19 cellular contexts compared by ENCODE assay signal in the genomic region with DNA sequence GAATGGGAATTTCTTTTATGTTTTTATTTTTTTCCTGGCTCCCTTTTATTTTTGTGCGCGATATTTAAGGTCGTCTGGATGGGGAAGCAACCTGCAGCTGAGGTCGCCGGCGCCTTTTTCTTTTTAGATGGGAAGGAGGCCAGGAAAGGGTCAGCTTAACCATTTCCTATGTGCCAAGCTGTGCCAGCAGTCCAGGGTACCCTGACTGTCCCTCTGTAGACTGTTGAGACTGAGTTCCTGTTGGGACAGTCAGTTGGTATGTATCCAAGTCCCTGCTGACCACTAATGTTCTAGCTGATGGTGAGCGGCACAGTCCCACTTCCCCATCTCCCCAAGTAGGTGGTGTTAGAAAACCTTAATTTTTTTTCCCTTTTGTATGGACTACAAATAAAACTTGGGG. TPM values are rescaled to one million over a fixed set of nuclear protein-coding genes. Genes with fewer than 3 reads are reported as not detected.
DNase-seq lines count a peak whose midpoint lies in the region; ATAC-seq and TF ChIP-seq lines count a peak whose summit lies in the region.
"Had no signal": no experiment of that assay in that cellular context is flagged by ENCODE, and none has a peak within 500 bp of the region (broad histone marks: within the 10 kb centered on the region; RNA-seq: fewer than 3 reads in every experiment).

No MANE protein-coding gene starts in this region.

- POLR2A ChIA-PET in MCF 10A (lab: Yijun Ruan, JAX): interaction anchor here (1.1 to 21.3 kb wide), 3 partner anchors 8 to 10 kb away, joined by 4 to 420 read pairs (median 6); a partner anchor contains a TSS

- H3K4me3 Mint-ChIP-seq in MCF 10A (ENCODE audit: unreplicated experiment) (no peak overlapping the region), T-helper 17 cell (peak overlapping the region; percentile 12)
- no peak overlapping the region for H3K4me3 Mint-ChIP-seq in stimulated activated effector memory CD8-positive, alpha-beta T cell treated with anti-CD3 and anti-CD28 coated beads, Interleukin-12 subunit alpha, Interleukin-12 subunit beta, amount 100 ng/mL, for 72 hours
- H3K4me3 Mint-ChIP-seq: CD8-positive, alpha-beta T cell had no signal

- BruUV-seq in MCF 10A (replicated peaks; lab: Mats Ljungman, UMichigan): TSS peak; percentile 6

- H3K27ac ChIP-seq in breast epithelium: no peak overlapping the region
- H3K27ac ChIP-seq: BLaER1 treated with 17β-estradiol and CSF1 and Interleukin-3, amounts not matched to agents 10 nM and 100 nM; PC-9; RWPE1; SJCRH30 had no signal

- peaks cover 5% of the 10 kb centered on the region for H3K4me1 Mint-ChIP-seq in MCF 10A (ENCODE audit: insufficient read depth, unreplicated experiment)
- H3K4me1 Mint-ChIP-seq in T-helper 17 cell: peaks cover 55% of the 10 kb centered on the region
- H3K4me1 Mint-ChIP-seq in stimulated activated effector memory CD8-positive, alpha-beta T cell treated with anti-CD3 and anti-CD28 coated beads, Interleukin-12 subunit alpha, Interleukin-12 subunit beta, amount 100 ng/mL, for 72 hours: peaks cover 69% of the 10 kb centered on the region

- CTCF ChIA-PET in MCF 10A (lab: Yijun Ruan, JAX): interaction anchor here (0.6 to 0.7 kb wide), 3 partner anchors 8 to 379 kb away, joined by 3 to 4 read pairs (median 3); no protein-coding TSS in a partner anchor

- peaks cover 0 to 9% of the 10 kb centered on the region in 2 donors for H3K4me1 ChIP-seq in breast epithelium
- H3K4me1 ChIP-seq: SJCRH30 had no signal

- no peak overlapping the region for H3K4me3 ChIP-seq in breast epithelium
- H3K4me3 ChIP-seq: BLaER1 treated with 17β-estradiol and CSF1 and Interleukin-3, amounts not matched to agents 10 nM and 100 nM; PC-9; SJCRH30 had no signal

- no peak for TF ChIP-seq POLR2A in breast epithelium (IDR thresholded peaks at IDR 0.05)

- H3K27me3 Mint-ChIP-seq in MCF 10A (ENCODE audit: insufficient read depth, unreplicated experiment) (no peaks in the 10 kb centered on the region), T-helper 17 cell (no peaks in the 10 kb centered on the region)

- no peak for TF ChIP-seq CTCF in MCF 10A (IDR thresholded peaks at IDR 0.05; ENCODE audit: unreplicated experiment)
- TF ChIP-seq CTCF in breast epithelium (IDR thresholded peaks at IDR 0.05): no peak

- ATAC-seq in T-helper 17 cell: no peak
- no peak for ATAC-seq in stimulated activated effector memory CD8-positive, alpha-beta T cell treated with anti-CD3 and anti-CD28 coated beads, Interleukin-12 subunit alpha, Interleukin-12 subunit beta, amount 100 ng/mL, for 72 hours
- no peak for ATAC-seq in GM19455 (IDR thresholded peaks at IDR 0.05; ENCODE audit: unreplicated experiment)
- ATAC-seq: CD8-positive, alpha-beta T cell had no signal

- no peak for DNase-seq in MCF 10A (ENCODE audit: unreplicated experiment)
- no peak for DNase-seq in breast epithelium (ENCODE audit: low spot score in 2 of 2)
- no peak for DNase-seq in T-helper 17 cell
- DNase-seq in globus pallidus (ENCODE audit: low spot score): peak; percentile 24
- no peak for DNase-seq in stimulated activated effector memory CD8-positive, alpha-beta T cell treated with anti-CD3 and anti-CD28 coated beads, Interleukin-12 subunit alpha, Interleukin-12 subunit beta, amount 100 ng/mL, for 72 hours (ENCODE audit: low spot score in 2 of 2)
- DNase-seq in mesenteric fat pad (ENCODE audit: low spot score): no peak
- DNase-seq in activated CD4-positive, alpha-beta T cell treated with anti-CD3 and anti-CD28 coated beads, Interleukin-2, amount 50 U/mL, for 48 hours: no peak
- DNase-seq: Calu3; CD8-positive, alpha-beta T cell; GF-D8; NCI-H1105; NCI-H1694 treated with DMSO at 0.1 percent for 48 hours; NCI-H226; NCI-H524 treated with DMSO at 0.1 percent for 48 hours; PC-9; SJCRH30 had no signal

- no peaks in the 10 kb centered on the region for H3K27me3 ChIP-seq in breast epithelium
- H3K27me3 ChIP-seq: BLaER1 treated with 17β-estradiol and CSF1 and Interleukin-3, amounts not matched to agents 10 nM and 100 nM; SJCRH30 had no signal

- H3K9me3 ChIP-seq in breast epithelium: no peaks in the 10 kb centered on the region
- H3K9me3 ChIP-seq in T-helper 17 cell (ENCODE audit: control insufficient read depth, low read length, poor library complexity, severe bottlenecking): no peaks in the 10 kb centered on the region
- H3K9me3 ChIP-seq: BLaER1 treated with 17β-estradiol and CSF1 and Interleukin-3, amounts not matched to agents 10 nM and 100 nM; SJCRH30 had no signal

- H3K36me3 Mint-ChIP-seq in MCF 10A (ENCODE audit: insufficient read depth, unreplicated experiment) (peaks cover 96% of the 10 kb centered on the region), T-helper 17 cell (ENCODE audit: low read depth) (peaks cover 14% of the 10 kb centered on the region)
- peaks cover 100% of the 10 kb centered on the region for H3K36me3 Mint-ChIP-seq in stimulated activated effector memory CD8-positive, alpha-beta T cell treated with anti-CD3 and anti-CD28 coated beads, Interleukin-12 subunit alpha, Interleukin-12 subunit beta, amount 100 ng/mL, for 72 hours

- intact Hi-C loops in MCF 10A (cut with micrococcal nuclease): no loop called here
- intact Hi-C loops in breast epithelium (cut with DNase I; ENCODE audit: low total_unique reads): no loop called here

- no peaks in the 10 kb centered on the region for H3K36me3 ChIP-seq in breast epithelium

- H3K9me3 Mint-ChIP-seq in MCF 10A (ENCODE audit: unreplicated experiment): no peaks in the 10 kb centered on the region
- no peaks in the 10 kb centered on the region for H3K9me3 Mint-ChIP-seq in stimulated activated effector memory CD8-positive, alpha-beta T cell treated with anti-CD3 and anti-CD28 coated beads, Interleukin-12 subunit alpha, Interleukin-12 subunit beta, amount 100 ng/mL, for 72 hours
- H3K9me3 Mint-ChIP-seq: CD8-positive, alpha-beta T cell had no signal

- H3K27ac Mint-ChIP-seq in MCF 10A (ENCODE audit: low read depth, unreplicated experiment) (no peak overlapping the region), T-helper 17 cell (peak overlapping the region; percentile 91)
- peak overlapping the region; percentile 7 for H3K27ac Mint-ChIP-seq in stimulated activated effector memory CD8-positive, alpha-beta T cell treated with anti-CD3 and anti-CD28 coated beads, Interleukin-12 subunit alpha, Interleukin-12 subunit beta, amount 100 ng/mL, for 72 hours

RNA-seq across cellular contexts. Expression of a gene that starts 10.5 kb away (rescaled TPM):
- total RNA-seq in MCF 10A (2022): 78.1 and 88.3 TPM in 2 replicates
- total RNA-seq in breast epithelium: 10 to 100 TPM; 42.6 to 55.0 (median 54.6) TPM
- 100 to 1,000 TPM; 286 to 398 TPM for total RNA-seq in T-helper 17 cell
- 64.0 TPM for total RNA-seq in mesenteric fat pad

RNA-seq across cellular contexts. Expression of a gene that starts 11.6 kb away (rescaled TPM):
- total RNA-seq in MCF 10A (2022): 171 and 172 TPM in 2 replicates
- total RNA-seq in breast epithelium: 10 to 100 TPM; 73.9 to 98.3 (median 81.0) TPM
- total RNA-seq in T-helper 17 cell: 100 to 1,000 TPM; 205 to 261 TPM
- total RNA-seq in mesenteric fat pad: 95.7 TPM

RNA-seq across cellular contexts. Expression of a gene that starts 33.9 kb away (rescaled TPM):
- 25.8 and 34.4 TPM in 2 replicates for total RNA-seq in MCF 10A (2022)
- 10 to 100 TPM; 27.5 to 44.2 (median 33.1) TPM for total RNA-seq in breast epithelium
- total RNA-seq in T-helper 17 cell: 10 to 100 TPM; 23.1 to 23.4 TPM
- 31.5 TPM for total RNA-seq in mesenteric fat pad

RNA-seq across cellular contexts. Expression of a gene that starts 34.1 kb away (rescaled TPM):
- not detected in 2 replicates for total RNA-seq in MCF 10A (2022)
- total RNA-seq in breast epithelium: under 1 TPM in 1 of 3 donors, not detected in 2; 0.15 TPM
- total RNA-seq in T-helper 17 cell: 1 to 10 TPM in 1 of 2 donors, under 1 TPM in 1; 0.63 to 2.3 TPM
- total RNA-seq in mesenteric fat pad: not detected

RNA-seq across cellular contexts. Expression of a gene that starts 50.8 kb away (rescaled TPM):
- total RNA-seq in MCF 10A (2022): 9.5 and 13.5 TPM in 2 replicates
- total RNA-seq in breast epithelium: 10 to 100 TPM; 14.9 to 43.8 (median 25.9) TPM
- total RNA-seq in T-helper 17 cell: 1 to 10 TPM; 7.3 to 9.9 TPM
- 8.0 TPM for total RNA-seq in mesenteric fat pad
